Comparison of ENCODE assay signal across 7 cellular contexts in the genomic region with DNA sequence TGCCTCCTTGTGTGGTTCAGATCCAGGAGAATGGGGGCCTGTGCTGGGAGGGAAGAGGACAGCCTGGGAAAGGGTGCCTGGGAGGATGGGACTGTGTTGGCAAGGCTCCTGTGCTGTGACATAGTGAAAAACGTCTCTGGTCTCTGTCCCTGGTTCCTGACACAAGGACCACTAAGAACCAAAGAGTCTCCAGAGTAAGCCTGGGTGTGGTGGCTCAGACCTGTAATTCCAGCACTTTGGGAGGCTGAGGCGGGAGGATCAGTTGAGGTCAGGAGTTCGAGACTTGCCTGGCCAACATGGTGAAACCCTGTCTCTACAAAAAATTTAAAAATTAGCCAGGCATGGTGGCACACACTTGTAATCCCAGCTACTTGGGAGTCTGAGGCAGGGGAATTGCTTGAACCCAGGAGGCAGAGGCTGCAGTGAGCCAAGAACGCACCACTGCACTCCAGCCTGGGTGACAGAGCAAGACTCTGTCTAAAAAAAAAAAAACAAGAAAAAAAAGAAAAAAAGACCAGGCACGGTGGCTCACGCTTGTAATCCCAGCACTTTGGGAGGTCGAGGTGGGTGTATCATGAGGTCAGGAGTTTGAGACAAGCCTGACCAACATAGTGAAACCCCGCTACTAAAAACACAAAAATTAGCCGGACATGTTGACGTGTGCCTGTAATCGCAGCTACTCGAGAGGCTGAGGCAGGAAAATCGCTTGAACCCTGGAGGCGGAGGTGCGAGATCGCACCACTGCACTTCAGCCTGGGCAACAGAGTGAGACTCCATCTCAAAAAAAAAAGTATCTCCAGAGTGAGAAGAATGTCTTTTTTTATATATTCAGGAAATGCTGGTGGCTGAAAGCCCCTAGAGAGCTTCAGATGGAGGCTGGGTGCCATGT. TPM values are rescaled to one million over a fixed set of nuclear protein-coding genes. Genes with fewer than 3 reads are reported as not detected.
DNase-seq lines count a peak whose midpoint lies in the region; ATAC-seq, FAIRE-seq and TF ChIP-seq lines count a peak whose summit lies in the region.
"Not testable (repeated sequence)": the region's sequence is repeated elsewhere in the genome, so short reads cannot be mapped to it uniquely, and the experiment has no call there.

No MANE protein-coding gene starts in this region.

- H2BK5ac ChIP-seq in H1 (ENCODE audit: low read depth, low read length): not testable (repeated sequence)

- not testable (repeated sequence) for H3K36me3 Mint-ChIP-seq in activated CD4-positive, alpha-beta T cell treated with anti-CD3 and anti-CD28 coated beads for 36 hours (ENCODE audit: low read depth)
- H3K36me3 Mint-ChIP-seq in activated naive CD8-positive, alpha-beta T cell treated with anti-CD3 and anti-CD28 coated beads for 36 hours: peaks cover 14% of the 10 kb centered on the region

- not testable (repeated sequence) for H3K27me3 Mint-ChIP-seq in activated CD4-positive, alpha-beta T cell treated with anti-CD3 and anti-CD28 coated beads for 36 hours; activated naive CD8-positive, alpha-beta T cell treated with anti-CD3 and anti-CD28 coated beads for 36 hours

- H3K4ac ChIP-seq in H1 (replicated peaks; ENCODE audit: insufficient read length, low read depth, low read length): not testable (repeated sequence)

- not testable (repeated sequence) for TF ChIP-seq EP300 in H1 (IDR thresholded peaks at IDR 0.05; ENCODE audit: borderline replicate concordance in 1 of 2, low read depth in 2 of 2, low read length in 2 of 2)

- H2BK12ac ChIP-seq in H1 (ENCODE audit: low read depth, low read length): not testable (repeated sequence)

- whole genome bisulfite sequencing in H1 (ENCODE audit: extremely low coverage in 1 of 2, insufficient coverage in 1 of 2, insufficient read length in 1 of 2, insufficient replicate concordance in 2 of 2, low coverage in 1 of 2, low lambda C conversion rate in 2 of 2, missing lambda C conversion rate in 1 of 2), 2 experiments: 94% methylated on average over 16 of the region's 16 CpGs; no CpG with 5 or more reads in 1 of the 2 experiments

- not testable (repeated sequence) for H4K20me1 ChIP-seq in H1 (replicated peaks in 1 of 2; ENCODE audit: control insufficient read depth in 1 of 2, insufficient read depth in 2 of 2, low read length in 2 of 2)

- FAIRE-seq in GM18507 (lab: Jason Lieb, UNC): peak; percentile 77
- not testable (repeated sequence) for FAIRE-seq in H1 (lab: Jason Lieb, UNC)

- not testable (repeated sequence) for H3K14ac ChIP-seq in H1 (ENCODE audit: insufficient read length)

- H3K4me1 Mint-ChIP-seq in activated CD4-positive, alpha-beta T cell treated with anti-CD3 and anti-CD28 coated beads for 36 hours: peaks cover 36% of the 10 kb centered on the region
- H3K4me1 Mint-ChIP-seq in activated naive CD8-positive, alpha-beta T cell treated with anti-CD3 and anti-CD28 coated beads for 36 hours: peaks cover 35% of the 10 kb centered on the region

- not testable (repeated sequence) for H3K9ac ChIP-seq in H1 (replicated peaks in 1 of 4; ENCODE audit: extremely low read depth in 1 of 4, low read depth in 3 of 4, low read length in 3 of 4); parathyroid adenoma

- not testable (repeated sequence) for TF ChIP-seq RAD21 in H1 (IDR thresholded peaks at IDR 0.05 in 1 of 2, conservative IDR thresholded peaks at IDR 0.05 in 1 of 2; ENCODE audit: low read depth in 2 of 2, low read length in 2 of 2)

- not testable (repeated sequence) for H3K79me1 ChIP-seq in H1 (ENCODE audit: low read depth, low read length)

- not testable (repeated sequence) for H2BK120ac ChIP-seq in H1 (replicated peaks; ENCODE audit: low read depth, low read length)

- POLR2A ChIA-PET in activated CD4-positive, alpha-beta T cell treated with anti-CD3 and anti-CD28 coated beads for 36 hours (lab: Charles Lee): interaction anchor here (0.8 kb wide), 1 partner anchor 20 kb away, joined by 4 read pairs; no protein-coding TSS in a partner anchor
- POLR2A ChIA-PET in H1 (lab: Charles Lee; ENCODE audit: partially characterized antibody): interaction anchor here (0.8 to 4.8 kb wide), 10 partner anchors 8 to 35 kb away, joined by 3 to 30 read pairs (median 6); a partner anchor contains a TSS

- H3K27ac ChIP-seq in H1 (ENCODE audit: low read depth, low read length): not testable (repeated sequence)
- peak overlapping the region; percentile 99 for H3K27ac ChIP-seq in lower lobe of right lung
- H3K27ac ChIP-seq in parathyroid adenoma: peak overlapping the region; percentile 78
- H3K27ac ChIP-seq in substantia nigra (ENCODE audit: low read depth, low read length, poor library complexity, severe bottlenecking): peak overlapping the region; percentile 84

- not testable (repeated sequence) for H3K23ac ChIP-seq in H1 (ENCODE audit: insufficient read length)

- H3K23me2 ChIP-seq in H1 (ENCODE audit: low read depth, low read length): not testable (repeated sequence)

- not testable (repeated sequence) for H2BK20ac ChIP-seq in H1 (ENCODE audit: low read length)

- intact Hi-C loops in activated CD4-positive, alpha-beta T cell treated with anti-CD3 and anti-CD28 coated beads for 36 hours (cut with DNase I, micrococcal nuclease): loop anchor here (1.0 to 2.0 kb wide), 6 partner anchors 22 to 1057 kb away; a partner anchor contains a TSS
- intact Hi-C loops in lower lobe of right lung (cut with DNase I): not testable (repeated sequence)

- TF ChIP-seq CTCF in H1 (IDR thresholded peaks at IDR 0.05; ENCODE audit: control extremely low read depth in 1 of 3, insufficient read depth in 1 of 3, low read depth in 1 of 3, low read length in 3 of 3); lower lobe of right lung (IDR thresholded peaks at IDR 0.05); parathyroid adenoma (IDR thresholded peaks at IDR 0.05): not testable (repeated sequence)

- peak overlapping the region; percentile 99 for H3K27ac Mint-ChIP-seq in activated CD4-positive, alpha-beta T cell treated with anti-CD3 and anti-CD28 coated beads for 36 hours
- H3K27ac Mint-ChIP-seq in activated naive CD8-positive, alpha-beta T cell treated with anti-CD3 and anti-CD28 coated beads for 36 hours: peak overlapping the region; percentile 98

- H2AFZ ChIP-seq in H1 (ENCODE audit: low read length): 0 out of 2 replicates have a peak overlapping the region, but pooled peaks have one; percentile 42
- H2AFZ ChIP-seq in parathyroid adenoma: peak overlapping the region; percentile 84

- ATAC-seq in activated CD4-positive, alpha-beta T cell treated with anti-CD3 and anti-CD28 coated beads for 36 hours; lower lobe of right lung: not testable (repeated sequence)

- H4K8ac ChIP-seq in H1 (ENCODE audit: extremely low read depth, insufficient read depth, low read length): not testable (repeated sequence)

- not testable (repeated sequence) for TF ChIP-seq POLR2A in H1 (IDR thresholded peaks at IDR 0.05; ENCODE audit: control extremely low read depth in 1 of 2, low read depth in 2 of 2, low read length in 2 of 2)

- H3K9me3 Mint-ChIP-seq in activated CD4-positive, alpha-beta T cell treated with anti-CD3 and anti-CD28 coated beads for 36 hours (ENCODE audit: low read depth); activated naive CD8-positive, alpha-beta T cell treated with anti-CD3 and anti-CD28 coated beads for 36 hours: not testable (repeated sequence)

- H3K27me3 ChIP-seq in H1 (replicated peaks in 1 of 4; ENCODE audit: control insufficient read depth in 3 of 4, extremely low read depth in 1 of 4, insufficient read depth in 3 of 4, low read length in 3 of 4); lower lobe of right lung (ENCODE audit: low read depth); parathyroid adenoma (ENCODE audit: control insufficient read depth, insufficient read depth, low read length): not testable (repeated sequence)

- H3K4me3 ChIP-seq in H1 (ENCODE audit: extremely low read depth in 1 of 4, insufficient read depth in 2 of 4, low read depth in 3 of 4, low read length in 4 of 4); lower lobe of right lung; parathyroid adenoma (ENCODE audit: low read depth, low read length): not testable (repeated sequence)

- DNase-seq in GM18507 (ENCODE audit: extremely low spot score, insufficient read length, low read depth); activated CD4-positive, alpha-beta T cell treated with anti-CD3 and anti-CD28 coated beads for 36 hours; activated naive CD8-positive, alpha-beta T cell treated with anti-CD3 and anti-CD28 coated beads for 36 hours; H1 (ENCODE audit: low read depth in 1 of 2, low spot score in 2 of 2); lower lobe of right lung; substantia nigra (lab: John Stamatoyannopoulos, UW): not testable (repeated sequence)

- H3K4me2 ChIP-seq in H1 (ENCODE audit: insufficient read depth in 1 of 2, low read depth in 2 of 2, low read length in 2 of 2); parathyroid adenoma (ENCODE audit: low read length): not testable (repeated sequence)

- H4K91ac ChIP-seq in H1 (replicated peaks; ENCODE audit: insufficient read length, low read length): not testable (repeated sequence)

- H3K56ac ChIP-seq in H1 (replicated peaks; ENCODE audit: insufficient read length, low read depth, low read length): not testable (repeated sequence)

- CTCF ChIA-PET in activated CD4-positive, alpha-beta T cell treated with anti-CD3 and anti-CD28 coated beads for 36 hours (lab: Charles Lee): interaction anchor here (1.5 to 3.8 kb wide), 2 partner anchors 15 to 24 kb away, joined by 4 to 22 read pairs; no protein-coding TSS in a partner anchor
- CTCF ChIA-PET in H1 (lab: Charles Lee; ENCODE audit: partially characterized antibody): interaction anchor here (0.7 to 4.4 kb wide), 9 partner anchors 15 to 36 kb away, joined by 3 to 43 read pairs (median 4); no protein-coding TSS in a partner anchor

- H3K18ac ChIP-seq in H1 (ENCODE audit: extremely low read depth, low read length): not testable (repeated sequence)

- peak overlapping the region; percentile 88; the same call in 1 of the 2 replicates for H2BK15ac ChIP-seq in H1 (ENCODE audit: low read length)

- peaks cover 8 to 22% (median 12%) of the 10 kb centered on the region in 4 experiments; a peak in 6 of 7 replicates for H3K4me1 ChIP-seq in H1 (replicated peaks in 1 of 4; ENCODE audit: control insufficient read depth in 3 of 4, insufficient read depth in 4 of 4, low read length in 3 of 4)
- peaks cover 22% of the 10 kb centered on the region for H3K4me1 ChIP-seq in lower lobe of right lung
- H3K4me1 ChIP-seq in parathyroid adenoma: peaks cover 13% of the 10 kb centered on the region

- H4K5ac ChIP-seq in H1 (ENCODE audit: insufficient read length, low read depth, low read length): not testable (repeated sequence)

- H3K4me3 Mint-ChIP-seq in activated CD4-positive, alpha-beta T cell treated with anti-CD3 and anti-CD28 coated beads for 36 hours; activated naive CD8-positive, alpha-beta T cell treated with anti-CD3 and anti-CD28 coated beads for 36 hours: not testable (repeated sequence)

- H3K9me3 ChIP-seq in H1 (ENCODE audit: insufficient read depth in 2 of 2, low read depth in 1 of 2, low read length in 1 of 2); lower lobe of right lung; parathyroid adenoma (ENCODE audit: control insufficient read depth, low read length): not testable (repeated sequence)

- H3K79me2 ChIP-seq in H1 (ENCODE audit: control insufficient read depth in 1 of 2, insufficient read depth in 2 of 2, low read length in 2 of 2); parathyroid adenoma: not testable (repeated sequence)

- not testable (repeated sequence) for H2AK5ac ChIP-seq in H1 (ENCODE audit: low read depth, low read length)

- H3K36me3 ChIP-seq in H1 (ENCODE audit: control insufficient read depth in 2 of 4, insufficient read depth in 4 of 4, low read length in 3 of 4); lower lobe of right lung; parathyroid adenoma (ENCODE audit: control insufficient read depth, insufficient read depth, low read length): not testable (repeated sequence)

RNA-seq across cellular contexts. Expression of a gene that starts 1.4 kb away (rescaled TPM):
- 100 to 1,000 TPM; 217 to 290 TPM for total RNA-seq in activated CD4-positive, alpha-beta T cell treated with anti-CD3 and anti-CD28 coated beads for 36 hours
- total RNA-seq in activated naive CD8-positive, alpha-beta T cell treated with anti-CD3 and anti-CD28 coated beads for 36 hours: 100 to 1,000 TPM; 290 to 294 TPM
- total RNA-seq in H1 (2021; fragmentation: NEBNext Ultra II Directional; extraction: Animal tissue kit (Norgen Biotek cat#: 25700)): 45.9 and 48.6 TPM in 2 replicates
- 61.0 and 61.8 TPM in 2 replicates for polyA plus RNA-seq in H1 (2011; rRNA removed)
- 32.2 TPM for polyA plus RNA-seq in H1 (2011; cell fraction: cytosol; rRNA removed)
- 47.9 TPM for polyA plus RNA-seq in H1 (2011; cell fraction: nucleus; rRNA removed)
- 52.7 to 98.5 TPM (median 93.0 TPM) in 4 replicates for polyA plus RNA-seq in H1 (2012, experiment 1 of 2)
- polyA plus RNA-seq in H1 (2012, experiment 2 of 2): 84.1 TPM
- 152 TPM for polyA plus RNA-seq in H1 (2013, experiment 1 of 2)
- polyA plus RNA-seq in H1 (2013, experiment 2 of 2): 192 TPM
- 25.9 and 26.9 TPM in 2 replicates for polyA minus RNA-seq in H1 (2011; rRNA and poly(A)+ RNA removed)
- polyA minus RNA-seq in H1 (2011; cell fraction: cytosol; rRNA and poly(A)+ RNA removed): 37.9 TPM
- 26.2 TPM for polyA minus RNA-seq in H1 (2011; cell fraction: nucleus; rRNA and poly(A)+ RNA removed)
- total RNA-seq in lower lobe of right lung: 4,221 TPM

RNA-seq across cellular contexts. Expression of a gene that starts 35.4 kb away (rescaled TPM):
- total RNA-seq in activated CD4-positive, alpha-beta T cell treated with anti-CD3 and anti-CD28 coated beads for 36 hours: 1,000 to 10,000 TPM; 2,270 to 3,312 TPM
- total RNA-seq in activated naive CD8-positive, alpha-beta T cell treated with anti-CD3 and anti-CD28 coated beads for 36 hours: 1,000 to 10,000 TPM; 2,978 to 3,004 TPM
- total RNA-seq in H1 (2021; fragmentation: NEBNext Ultra II Directional; extraction: Animal tissue kit (Norgen Biotek cat#: 25700)): 2,548 and 2,599 TPM in 2 replicates
- polyA plus RNA-seq in H1 (2011; rRNA removed): 5,579 and 6,423 TPM in 2 replicates
- polyA plus RNA-seq in H1 (2011; cell fraction: cytosol; rRNA removed): 6,153 TPM
- 2,076 TPM for polyA plus RNA-seq in H1 (2011; cell fraction: nucleus; rRNA removed)
- 3,315 to 4,827 TPM (median 4,072 TPM) in 4 replicates for polyA plus RNA-seq in H1 (2012, experiment 1 of 2)
- polyA plus RNA-seq in H1 (2012, experiment 2 of 2): 7,349 TPM
- polyA plus RNA-seq in H1 (2013, experiment 1 of 2): 3,849 TPM
- 4,074 TPM for polyA plus RNA-seq in H1 (2013, experiment 2 of 2)
- 913 and 940 TPM in 2 replicates for polyA minus RNA-seq in H1 (2011; rRNA and poly(A)+ RNA removed)
- 455 TPM for polyA minus RNA-seq in H1 (2011; cell fraction: cytosol; rRNA and poly(A)+ RNA removed)
- 375 TPM for polyA minus RNA-seq in H1 (2011; cell fraction: nucleus; rRNA and poly(A)+ RNA removed)
- total RNA-seq in lower lobe of right lung: 1,651 TPM

RNA-seq across cellular contexts. Expression of a gene that starts 56.6 kb away (rescaled TPM):
- 100 to 1,000 TPM; 113 to 145 TPM for total RNA-seq in activated CD4-positive, alpha-beta T cell treated with anti-CD3 and anti-CD28 coated beads for 36 hours
- total RNA-seq in activated naive CD8-positive, alpha-beta T cell treated with anti-CD3 and anti-CD28 coated beads for 36 hours: 100 to 1,000 TPM; 138 to 140 TPM
- total RNA-seq in H1 (2021; fragmentation: NEBNext Ultra II Directional; extraction: Animal tissue kit (Norgen Biotek cat#: 25700)): 158 and 170 TPM in 2 replicates
- polyA plus RNA-seq in H1 (2011; rRNA removed): 35.9 and 51.6 TPM in 2 replicates
- 50.8 TPM for polyA plus RNA-seq in H1 (2011; cell fraction: cytosol; rRNA removed)
- polyA plus RNA-seq in H1 (2011; cell fraction: nucleus; rRNA removed): 129 TPM
- polyA plus RNA-seq in H1 (2012, experiment 1 of 2): 89.6 to 100 TPM (median 96.4 TPM) in 4 replicates
- polyA plus RNA-seq in H1 (2012, experiment 2 of 2): 50.2 TPM
- polyA plus RNA-seq in H1 (2013, experiment 1 of 2): 70.0 TPM
- 67.4 TPM for polyA plus RNA-seq in H1 (2013, experiment 2 of 2)
- 34.0 and 43.1 TPM in 2 replicates for polyA minus RNA-seq in H1 (2011; rRNA and poly(A)+ RNA removed)
- polyA minus RNA-seq in H1 (2011; cell fraction: cytosol; rRNA and poly(A)+ RNA removed): 51.7 TPM
- 74.6 TPM for polyA minus RNA-seq in H1 (2011; cell fraction: nucleus; rRNA and poly(A)+ RNA removed)
- 27.1 TPM for total RNA-seq in lower lobe of right lung

Comparison
In these comparisons a context has a peak if more than half of its experiments do, and no peak if none do; other contexts are left out.
1. RNA of a gene that starts 1.4 kb away (total RNA-seq): 4,221 TPM in lower lobe of right lung (single experiment); 290 to 294 TPM in activated naive CD8-positive, alpha-beta T cell treated with anti-CD3 and anti-CD28 coated beads for 36 hours, 217 to 290 TPM in activated CD4-positive, alpha-beta T cell treated with anti-CD3 and anti-CD28 coated beads for 36 hours and 45.9 to 48.6 TPM in H1; every median in the first group is over 10 times any median in the second.